In the genomic region with DNA sequence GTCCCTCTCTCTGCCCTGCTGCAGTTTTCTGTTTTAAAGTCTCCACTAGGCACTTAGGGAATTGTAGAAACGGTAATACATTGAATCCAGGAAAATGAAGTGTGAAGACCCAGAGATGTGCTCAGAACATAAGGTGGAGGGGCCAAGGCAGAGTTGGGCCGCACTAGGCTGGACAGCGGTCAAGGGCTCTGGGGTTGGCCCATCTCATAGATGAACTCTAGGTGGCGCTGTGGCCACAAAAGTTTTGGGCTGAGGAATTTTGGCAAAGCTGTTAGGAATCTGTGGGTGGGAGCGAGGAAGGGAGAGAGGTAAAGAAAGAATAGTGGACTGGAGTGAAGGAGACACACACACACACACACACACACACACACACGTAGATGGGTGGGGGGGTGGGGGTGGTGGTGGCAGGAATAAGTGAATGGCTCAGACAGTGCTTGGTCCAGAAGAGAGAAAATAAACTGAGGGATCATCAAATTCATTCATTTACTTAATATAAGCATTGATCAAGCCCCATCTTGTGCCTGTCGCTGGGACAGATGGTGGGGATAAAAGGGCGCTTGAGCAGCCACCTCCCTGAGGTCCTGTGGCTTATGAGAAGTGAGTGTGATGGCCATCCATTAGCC, we compare ENCODE assay signal across 8 cellular contexts.
DNase-seq lines count a peak whose midpoint lies in the region; ATAC-seq and TF ChIP-seq lines count a peak whose summit lies in the region.

No MANE protein-coding gene starts in this region.

- CTCF ChIA-PET in mammary epithelial cell (lab: Charles Lee; ENCODE audit: low non-redundant PET) = interaction anchor here (0.6 kb wide), 1 partner anchor 192 kb away, joined by 7 read pairs; no protein-coding TSS in a partner anchor
- CTCF ChIA-PET in activated CD8-positive, alpha-beta memory T cell treated with anti-CD3 and anti-CD28 coated beads, Interleukin-2, amount 10 ng/mL, durations not matched to agents 7 days and 5 days (lab: Charles Lee) = interaction anchor here (1.4 to 1.7 kb wide), 4 partner anchors 8 to 174 kb away, joined by 3 to 7 read pairs (median 5); no protein-coding TSS in a partner anchor

- no peak overlapping the region for H3K4me3 ChIP-seq in mammary epithelial cell (replicated peaks in 1 of 3; ENCODE audit: insufficient read depth in 1 of 3, low read depth in 2 of 3, low read length in 3 of 3)
- no peak overlapping the region for H3K4me3 ChIP-seq in aorta (ENCODE audit: low read length in 2 of 2)

- H3K36me3 ChIP-seq in mammary epithelial cell (ENCODE audit: insufficient read depth, low read length) (no peaks in the 10 kb centered on the region), aorta (ENCODE audit: control insufficient read depth in 1 of 2, insufficient read depth in 2 of 2, low read length in 1 of 2) (no peaks in the 10 kb centered on the region)

- peak; percentile 90 for ATAC-seq in aorta (ENCODE audit: low FRiP score)
- no peak for ATAC-seq in activated CD8-positive, alpha-beta memory T cell treated with anti-CD3 and anti-CD28 coated beads, Interleukin-2, amount 10 ng/mL, durations not matched to agents 7 days and 5 days
- no peak for ATAC-seq in GM18868 (IDR thresholded peaks at IDR 0.05; ENCODE audit: unreplicated experiment)

- no peak overlapping the region for H2AFZ ChIP-seq in mammary epithelial cell (ENCODE audit: low read depth, low read length)

- in situ Hi-C loops in mammary epithelial cell (cut with MboI; ENCODE audit: low sequenced_read_pairs in 2 of 2) = loop anchor here (10.0 to 25.0 kb wide), 5 partner anchors 196 to 466 kb away; no protein-coding TSS in a partner anchor

- H3K4me2 ChIP-seq in mammary epithelial cell (ENCODE audit: insufficient read depth, low read depth, low read length) = no peak overlapping the region

- H3K27me3 Mint-ChIP-seq in activated CD8-positive, alpha-beta memory T cell treated with anti-CD3 and anti-CD28 coated beads, Interleukin-2, amount 10 ng/mL, durations not matched to agents 7 days and 5 days = peaks cover 50% of the 10 kb centered on the region

- TF ChIP-seq CTCF in mammary epithelial cell (conservative IDR thresholded peaks at IDR 0.05 in 1 of 2, IDR thresholded peaks at IDR 0.05 in 1 of 2; ENCODE audit: extremely low read depth in 1 of 2, insufficient read depth in 1 of 2, low read depth in 1 of 2, low read length in 2 of 2) = peak; percentile 76 to 89

- H3K27me3 ChIP-seq in mammary epithelial cell (ENCODE audit: insufficient read depth, low read length) (no peaks in the 10 kb centered on the region), aorta (ENCODE audit: control insufficient read depth in 1 of 2, insufficient read depth in 2 of 2, low read length in 1 of 2) (no peaks in the 10 kb centered on the region)

- H3K9me3 ChIP-seq in mammary epithelial cell (replicated peaks; ENCODE audit: insufficient read depth, low read length) (no peaks in the 10 kb centered on the region), aorta (ENCODE audit: control insufficient read depth, low read length) (no peaks in the 10 kb centered on the region)

- DNase-seq in ELR (ENCODE audit: low read depth) (peak; percentile 50), NCI-H1694 (lab: John Stamatoyannopoulos, UW) (peak; percentile 34), mammary epithelial cell (peak; percentile 32), left kidney (ENCODE audit: low read depth, low spot score) (peak; percentile 88), aorta (peak; percentile 64 to 88), NCI-H1436 treated with DMSO at 0.1 percent for 48 hours (lab: John Stamatoyannopoulos, UW) (no peak)
- DNase-seq in activated CD8-positive, alpha-beta memory T cell treated with anti-CD3 and anti-CD28 coated beads, Interleukin-2, amount 10 ng/mL, durations not matched to agents 7 days and 5 days = no peak

- H3K27ac ChIP-seq in mammary epithelial cell (ENCODE audit: insufficient read depth, low read depth, low read length) = no peak overlapping the region
- H3K27ac ChIP-seq in aorta (ENCODE audit: low read depth in 1 of 2, low read length in 2 of 2) = no peak overlapping the region

- no peak overlapping the region for H3K27ac Mint-ChIP-seq in activated CD8-positive, alpha-beta memory T cell treated with anti-CD3 and anti-CD28 coated beads, Interleukin-2, amount 10 ng/mL, durations not matched to agents 7 days and 5 days

- intact Hi-C loops in mammary epithelial cell (cut with micrococcal nuclease) = loop anchor here (1.0 to 2.0 kb wide), 6 partner anchors 47 to 464 kb away; partner anchors contain the start of gene TRABD2B
- intact Hi-C loops in aorta (cut with DNase I) = loop anchor here (5.0 to 10.0 kb wide), 5 partner anchors 194 to 466 kb away; partner anchors contain the start of gene TRABD2B (in 1 of the 2)

- no peaks in the 10 kb centered on the region for H3K9me3 Mint-ChIP-seq in activated CD8-positive, alpha-beta memory T cell treated with anti-CD3 and anti-CD28 coated beads, Interleukin-2, amount 10 ng/mL, durations not matched to agents 7 days and 5 days (ENCODE audit: low read depth)

- no peaks in the 10 kb centered on the region for H3K36me3 Mint-ChIP-seq in activated CD8-positive, alpha-beta memory T cell treated with anti-CD3 and anti-CD28 coated beads, Interleukin-2, amount 10 ng/mL, durations not matched to agents 7 days and 5 days

- H3K4me3 Mint-ChIP-seq in activated CD8-positive, alpha-beta memory T cell treated with anti-CD3 and anti-CD28 coated beads, Interleukin-2, amount 10 ng/mL, durations not matched to agents 7 days and 5 days = no peak overlapping the region

- H3K4me1 Mint-ChIP-seq in activated CD8-positive, alpha-beta memory T cell treated with anti-CD3 and anti-CD28 coated beads, Interleukin-2, amount 10 ng/mL, durations not matched to agents 7 days and 5 days = no peaks in the 10 kb centered on the region

- H4K20me1 ChIP-seq in mammary epithelial cell (ENCODE audit: insufficient read depth, low read length) = no peaks in the 10 kb centered on the region

- 36% methylated on average over 7 of the region's 8 CpGs for WGBS in mammary epithelial cell (ENCODE audit: low coverage, missing lambda C conversion rate)
- WGBS in aorta, 2 donors = 18% methylated on average over 7 to 8 of the region's 8 CpGs

- H3K9ac ChIP-seq in mammary epithelial cell (ENCODE audit: insufficient read depth, low read length) = no peak overlapping the region

- dilution Hi-C loops in mammary epithelial cell (cut with HindIII; ENCODE audit: low sequenced_read_pairs) = no loop called here

- H3K4me1 ChIP-seq in mammary epithelial cell (ENCODE audit: insufficient read depth, low read length) (no peaks in the 10 kb centered on the region), aorta (ENCODE audit: control insufficient read depth in 1 of 2, insufficient read depth in 2 of 2, low read length in 2 of 2) (no peaks in the 10 kb centered on the region)

- no TSS peak for BruUV-seq in mammary epithelial cell (replicated peaks; lab: Mats Ljungman, UMichigan)

- H3K79me2 ChIP-seq in mammary epithelial cell (ENCODE audit: insufficient read depth, low read length) = no peaks in the 10 kb centered on the region

Comparison
In these comparisons a context has a peak if more than half of its experiments do, and no peak if none do; other contexts are left out.
1. DNase-seq: peak in ELR (single experiment), NCI-H1694 (single experiment), mammary epithelial cell (single experiment), left kidney (single experiment) and aorta (2 of 2); none in activated CD8-positive, alpha-beta memory T cell treated with anti-CD3 and anti-CD28 coated beads, Interleukin-2, amount 10 ng/mL, durations not matched to agents 7 days and 5 days (single experiment) and NCI-H1436 treated with DMSO at 0.1 percent for 48 hours (single experiment).